1 cellular context compared by ENCODE assay signal in the genomic region with DNA sequence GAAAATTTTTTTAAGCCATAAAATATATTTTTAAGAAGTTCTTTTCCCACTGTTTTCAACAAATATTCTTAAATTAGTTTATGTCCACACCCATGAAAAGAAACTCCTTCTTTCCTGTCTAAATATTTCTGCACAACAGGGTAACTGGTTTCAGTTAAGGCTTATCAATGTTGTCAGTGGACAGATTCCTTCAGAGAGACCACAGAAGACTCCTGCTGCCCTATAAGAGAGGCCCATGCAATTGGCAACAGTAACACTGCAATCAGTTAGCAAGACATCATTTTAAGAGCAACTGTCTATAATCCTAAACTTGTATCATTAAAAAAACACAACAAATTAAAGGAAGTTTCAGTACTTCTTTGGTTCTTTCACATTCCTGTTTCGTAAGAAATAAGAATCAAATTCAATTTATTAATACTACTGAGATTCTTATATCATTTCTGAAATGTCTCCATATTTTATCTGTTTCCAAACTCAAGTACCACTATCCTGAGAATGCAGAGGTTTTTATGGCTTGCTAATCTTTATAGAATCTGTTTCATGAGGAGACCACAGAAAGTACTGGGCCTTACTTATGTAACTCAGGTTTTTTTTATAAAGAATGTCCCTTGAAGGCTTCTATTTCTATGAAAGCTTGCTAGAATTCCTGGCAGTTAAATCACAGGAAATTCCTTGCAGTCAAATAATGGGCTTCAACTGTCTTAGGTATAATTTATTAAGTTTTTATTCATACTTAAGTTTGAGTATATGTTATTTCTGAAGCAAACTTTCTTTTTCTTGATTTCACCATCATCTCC.
TF ChIP-seq lines count a peak whose summit lies in the region.

No MANE protein-coding gene starts in this region.

TF ChIP-seq in SK-N-SH, 30 proteins besides CTCF, POLR2A, EP300 and RAD21 (continued from another document):
- TF ChIP-seq, protein P1, sequence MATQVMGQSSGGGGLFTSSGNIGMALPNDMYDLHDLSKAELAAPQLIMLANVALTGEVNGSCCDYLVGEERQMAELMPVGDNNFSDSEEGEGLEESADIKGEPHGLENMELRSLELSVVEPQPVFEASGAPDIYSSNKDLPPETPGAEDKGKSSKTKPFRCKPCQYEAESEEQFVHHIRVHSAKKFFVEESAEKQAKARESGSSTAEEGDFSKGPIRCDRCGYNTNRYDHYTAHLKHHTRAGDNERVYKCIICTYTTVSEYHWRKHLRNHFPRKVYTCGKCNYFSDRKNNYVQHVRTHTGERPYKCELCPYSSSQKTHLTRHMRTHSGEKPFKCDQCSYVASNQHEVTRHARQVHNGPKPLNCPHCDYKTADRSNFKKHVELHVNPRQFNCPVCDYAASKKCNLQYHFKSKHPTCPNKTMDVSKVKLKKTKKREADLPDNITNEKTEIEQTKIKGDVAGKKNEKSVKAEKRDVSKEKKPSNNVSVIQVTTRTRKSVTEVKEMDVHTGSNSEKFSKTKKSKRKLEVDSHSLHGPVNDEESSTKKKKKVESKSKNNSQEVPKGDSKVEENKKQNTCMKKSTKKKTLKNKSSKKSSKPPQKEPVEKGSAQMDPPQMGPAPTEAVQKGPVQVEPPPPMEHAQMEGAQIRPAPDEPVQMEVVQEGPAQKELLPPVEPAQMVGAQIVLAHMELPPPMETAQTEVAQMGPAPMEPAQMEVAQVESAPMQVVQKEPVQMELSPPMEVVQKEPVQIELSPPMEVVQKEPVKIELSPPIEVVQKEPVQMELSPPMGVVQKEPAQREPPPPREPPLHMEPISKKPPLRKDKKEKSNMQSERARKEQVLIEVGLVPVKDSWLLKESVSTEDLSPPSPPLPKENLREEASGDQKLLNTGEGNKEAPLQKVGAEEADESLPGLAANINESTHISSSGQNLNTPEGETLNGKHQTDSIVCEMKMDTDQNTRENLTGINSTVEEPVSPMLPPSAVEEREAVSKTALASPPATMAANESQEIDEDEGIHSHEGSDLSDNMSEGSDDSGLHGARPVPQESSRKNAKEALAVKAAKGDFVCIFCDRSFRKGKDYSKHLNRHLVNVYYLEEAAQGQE (IDR thresholded peaks at IDR 0.05; ENCODE audit: low read depth, low read length), result no peak
- TF ChIP-seq, protein P2, sequence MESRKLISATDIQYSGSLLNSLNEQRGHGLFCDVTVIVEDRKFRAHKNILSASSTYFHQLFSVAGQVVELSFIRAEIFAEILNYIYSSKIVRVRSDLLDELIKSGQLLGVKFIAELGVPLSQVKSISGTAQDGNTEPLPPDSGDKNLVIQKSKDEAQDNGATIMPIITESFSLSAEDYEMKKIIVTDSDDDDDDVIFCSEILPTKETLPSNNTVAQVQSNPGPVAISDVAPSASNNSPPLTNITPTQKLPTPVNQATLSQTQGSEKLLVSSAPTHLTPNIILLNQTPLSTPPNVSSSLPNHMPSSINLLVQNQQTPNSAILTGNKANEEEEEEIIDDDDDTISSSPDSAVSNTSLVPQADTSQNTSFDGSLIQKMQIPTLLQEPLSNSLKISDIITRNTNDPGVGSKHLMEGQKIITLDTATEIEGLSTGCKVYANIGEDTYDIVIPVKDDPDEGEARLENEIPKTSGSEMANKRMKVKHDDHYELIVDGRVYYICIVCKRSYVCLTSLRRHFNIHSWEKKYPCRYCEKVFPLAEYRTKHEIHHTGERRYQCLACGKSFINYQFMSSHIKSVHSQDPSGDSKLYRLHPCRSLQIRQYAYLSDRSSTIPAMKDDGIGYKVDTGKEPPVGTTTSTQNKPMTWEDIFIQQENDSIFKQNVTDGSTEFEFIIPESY (IDR thresholded peaks at IDR 0.05; ENCODE audit: borderline replicate concordance, low read depth), result no peak
- TF ChIP-seq SMC3 (IDR thresholded peaks at IDR 0.05; ENCODE audit: low read depth, low read length) (no peak), CHD2 (IDR thresholded peaks at IDR 0.05; ENCODE audit: low read length, partially characterized antibody) (no peak), ELF1 (IDR thresholded peaks at IDR 0.05) (no peak), MEF2A (IDR thresholded peaks at IDR 0.05; ENCODE audit: borderline replicate concordance, low read depth) (no peak)
- TF ChIP-seq, protein P3, sequence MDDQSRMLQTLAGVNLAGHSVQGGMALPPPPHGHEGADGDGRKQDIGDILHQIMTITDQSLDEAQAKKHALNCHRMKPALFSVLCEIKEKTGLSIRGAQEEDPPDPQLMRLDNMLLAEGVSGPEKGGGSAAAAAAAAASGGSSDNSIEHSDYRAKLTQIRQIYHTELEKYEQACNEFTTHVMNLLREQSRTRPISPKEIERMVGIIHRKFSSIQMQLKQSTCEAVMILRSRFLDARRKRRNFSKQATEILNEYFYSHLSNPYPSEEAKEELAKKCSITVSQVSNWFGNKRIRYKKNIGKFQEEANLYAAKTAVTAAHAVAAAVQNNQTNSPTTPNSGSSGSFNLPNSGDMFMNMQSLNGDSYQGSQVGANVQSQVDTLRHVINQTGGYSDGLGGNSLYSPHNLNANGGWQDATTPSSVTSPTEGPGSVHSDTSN (IDR thresholded peaks at IDR 0.05), result peak; percentile 79
